Comparison of ENCODE assay signal across 15 cellular contexts in the genomic region with DNA sequence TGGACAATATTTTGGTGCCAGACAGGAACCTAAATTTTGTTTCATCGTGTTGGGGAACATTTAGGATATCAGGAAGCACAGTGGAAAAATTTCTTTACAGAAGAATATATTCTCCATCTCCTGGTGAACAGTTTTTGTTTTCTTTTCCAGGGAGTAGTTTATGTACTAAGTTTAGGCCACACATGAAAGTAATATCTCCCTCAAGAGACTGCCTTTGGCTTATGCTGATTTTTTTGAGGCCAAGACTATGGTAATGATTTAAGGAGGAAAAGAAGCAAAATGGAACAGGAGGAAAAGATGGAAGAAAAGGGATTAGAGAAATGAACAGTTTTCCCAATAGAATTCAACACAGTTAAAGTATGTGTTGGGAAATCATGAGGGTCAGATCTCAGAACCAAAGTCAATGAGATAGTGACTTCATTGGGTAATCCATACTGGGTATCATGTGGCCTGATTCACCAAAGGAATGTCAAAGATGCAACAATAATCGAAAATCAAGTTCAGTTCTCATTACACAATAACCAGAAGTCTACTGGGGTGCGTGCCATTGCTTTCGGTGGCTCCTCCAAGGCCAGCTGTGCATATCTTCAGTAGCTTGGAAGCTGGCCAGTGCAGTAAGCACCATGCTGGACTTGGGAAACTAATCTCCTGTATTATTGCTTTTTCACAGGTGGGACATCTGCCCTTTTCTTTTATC.
DNase-seq lines count a peak whose midpoint lies in the region; ATAC-seq and TF ChIP-seq lines count a peak whose summit lies in the region.
"Had no signal": no experiment of that assay in that cellular context is flagged by ENCODE, and none has a peak within 500 bp of the region (broad histone marks: within the 10 kb centered on the region; RNA-seq: fewer than 3 reads in every experiment).

No MANE protein-coding gene starts in this region.

- no peak overlapping the region for H4K91ac ChIP-seq in IMR-90 (ENCODE audit: insufficient read depth, low read depth, low read length)

- WGBS in IMR-90 (ENCODE audit: extremely low coverage in 2 of 2, insufficient read length in 1 of 2), 2 experiments, result no CpG with 5 or more reads among the region's 4 CpGs
- 40% methylated on average over 4 of the region's 4 CpGs for WGBS in right cardiac atrium
- no CpG with 5 or more reads among the region's 4 CpGs for WGBS in mesendoderm (ENCODE audit: extremely low coverage, insufficient coverage, low lambda C conversion rate)

- H4K5ac ChIP-seq in IMR-90 (ENCODE audit: low read depth, low read length), result no peak overlapping the region
- H4K5ac ChIP-seq in mesendoderm (ENCODE audit: low read length), result no peak overlapping the region

- H2AK5ac ChIP-seq in IMR-90 (ENCODE audit: low read depth, low read length) (no peak overlapping the region), mesendoderm (ENCODE audit: low read length) (no peak overlapping the region)

- no peak for TF ChIP-seq POLR2A in IMR-90 (IDR thresholded peaks at IDR 0.05; ENCODE audit: low read depth, low read length)

- H3K79me2 ChIP-seq in mesendoderm (ENCODE audit: control insufficient read depth, insufficient read depth, low read length), result no peaks in the 10 kb centered on the region

- dilution Hi-C loops in IMR-90 (cut with HindIII; ENCODE audit: low sequenced_read_pairs, unreplicated experiment), result no loop called here

- H2BK5ac ChIP-seq in IMR-90 (ENCODE audit: low read depth, low read length, poor library complexity, severe bottlenecking), result no peak overlapping the region
- H2BK5ac ChIP-seq in mesendoderm (ENCODE audit: low read length), result no peak overlapping the region

- no peaks in the 10 kb centered on the region for H4K20me1 ChIP-seq in IMR-90 (ENCODE audit: insufficient read depth, low read length)

- no peak overlapping the region for H2AK9ac ChIP-seq in IMR-90 (replicated peaks; ENCODE audit: low read depth, low read length, poor library complexity)

- H3K14ac ChIP-seq in IMR-90 (replicated peaks; ENCODE audit: low read depth, low read length), result no peak overlapping the region

- H3K23ac ChIP-seq in IMR-90 (ENCODE audit: low read depth, low read length) (no peak overlapping the region), mesendoderm (ENCODE audit: low read length) (no peak overlapping the region)

- H3K4me3 ChIP-seq in IMR-90 (ENCODE audit: insufficient read depth, low read depth, low read length) (no peak overlapping the region), brain microvascular endothelial cell (ENCODE audit: low read depth, low read length) (no peak overlapping the region), right cardiac atrium (ENCODE audit: low read length) (no peak overlapping the region), subcutaneous abdominal adipose tissue (ENCODE audit: low read depth in 1 of 5, low read length in 5 of 5) (no peak overlapping the region), mesendoderm (ENCODE audit: low read length) (no peak overlapping the region)
- H3K4me3 ChIP-seq: colonic mucosa, left lung had no signal

- H3K4ac ChIP-seq in IMR-90 (ENCODE audit: low read depth, low read length), result no peak overlapping the region
- no peak overlapping the region for H3K4ac ChIP-seq in mesendoderm (ENCODE audit: low read depth, low read length)

- no peak for TF ChIP-seq CTCF in IMR-90 (conservative IDR thresholded peaks at IDR 0.05; ENCODE audit: low read depth, low read length)
- TF ChIP-seq CTCF in brain microvascular endothelial cell (IDR thresholded peaks at IDR 0.05; ENCODE audit: low read depth, low read length, missing control alignments), result no peak

- H3K9me3 ChIP-seq in IMR-90 (ENCODE audit: control insufficient read depth, insufficient read depth, low read length), result no peaks in the 10 kb centered on the region
- H3K9me3 ChIP-seq in right cardiac atrium (ENCODE audit: control insufficient read depth, low read length), result no peaks in the 10 kb centered on the region
- H3K9me3 ChIP-seq in subcutaneous abdominal adipose tissue (ENCODE audit: control insufficient read depth in 5 of 5, low read length in 5 of 5), result no peaks in the 10 kb centered on the region
- H3K9me3 ChIP-seq: colonic mucosa, left lung had no signal

- H3K4me1 ChIP-seq in IMR-90 (ENCODE audit: control insufficient read depth, insufficient read depth, low read length), result no peaks in the 10 kb centered on the region
- no peaks in the 10 kb centered on the region for H3K4me1 ChIP-seq in right cardiac atrium (ENCODE audit: control insufficient read depth, insufficient read depth, low read length)
- peaks cover 0 to 29% (median 14%) of the 10 kb centered on the region in 5 donors for H3K4me1 ChIP-seq in subcutaneous abdominal adipose tissue (ENCODE audit: control insufficient read depth in 5 of 5, insufficient read depth in 5 of 5, low read length in 5 of 5)
- H3K4me1 ChIP-seq in mesendoderm (ENCODE audit: control insufficient read depth, low read depth, low read length), result no peaks in the 10 kb centered on the region
- H3K4me1 ChIP-seq: colonic mucosa, left lung had no signal

- H2AFZ ChIP-seq in IMR-90 (replicated peaks; ENCODE audit: low read length, poor library complexity), result no peak overlapping the region

- H2BK20ac ChIP-seq in IMR-90 (ENCODE audit: low read depth, low read length), result no peak overlapping the region

- intact Hi-C loops in IMR-90 (cut with micrococcal nuclease), result no loop called here
- intact Hi-C loops in right cardiac atrium (cut with DNase I), result no loop called here

- H3K27ac ChIP-seq in IMR-90 (ENCODE audit: insufficient read depth, low read length) (no peak overlapping the region), brain microvascular endothelial cell (no peak overlapping the region), right cardiac atrium (ENCODE audit: low read length) (no peak overlapping the region), subcutaneous abdominal adipose tissue (ENCODE audit: low read depth, low read length) (peak overlapping the region; percentile 49), mesendoderm (ENCODE audit: low read depth, low read length) (no peak overlapping the region)
- H3K27ac ChIP-seq: colonic mucosa, left lung had no signal

- no peak for TF ChIP-seq RAD21 in IMR-90 (IDR thresholded peaks at IDR 0.05; ENCODE audit: low read length)

- no peaks in the 10 kb centered on the region for H3K79me1 ChIP-seq in IMR-90 (ENCODE audit: low read depth in 1 of 2, low read length in 2 of 2)
- H3K79me1 ChIP-seq in mesendoderm (ENCODE audit: low read length), result no peaks in the 10 kb centered on the region

- POLR2A ChIA-PET in IMR-90 (lab: Charles Lee; ENCODE audit: unreplicated experiment), result no interaction called here

- BruUV-seq in IMR-90 (replicated peaks; lab: Mats Ljungman, UMichigan), result no TSS peak

- no peaks in the 10 kb centered on the region for H3K9me1 ChIP-seq in IMR-90 (ENCODE audit: insufficient read depth, low read length)

- no peak overlapping the region for H3K56ac ChIP-seq in IMR-90 (ENCODE audit: extremely low read depth, insufficient read depth, low read length)
- no peak overlapping the region for H3K56ac ChIP-seq in mesendoderm (ENCODE audit: low read length)

- H3K4me2 ChIP-seq in IMR-90 (ENCODE audit: low read depth, low read length) (no peak overlapping the region), mesendoderm (ENCODE audit: low read length) (no peak overlapping the region)

- DNase-seq in IMR-90 (peak; percentile 68), brain microvascular endothelial cell (peak; percentile 7), right cardiac atrium (peak in 2 of 3 donors; percentile 28 to 75), SIG-M5 (lab: John Stamatoyannopoulos, UW) (no peak), mesendoderm (no peak), NK-92 (lab: John Stamatoyannopoulos, UW; ENCODE audit: unreplicated experiment) (no peak)
- DNase-seq: activated CD8-positive, alpha-beta T cell treated with anti-CD3 and anti-CD28 coated beads for 36 hours; colonic mucosa; DND-41; left lung; NCI-H1694 treated with DMSO at 0.1 percent for 48 hours; PC-3; stimulated activated CD4-positive, alpha-beta T cell treated with anti-CD3 and anti-CD28 coated beads, Interleukin-2, amount 100 ng/mL, for 24 hours had no signal

- CTCF ChIA-PET in IMR-90 (lab: Yijun Ruan, JAX), result interaction anchor here (0.6 to 1.0 kb wide), 2 partner anchors 1049 to 1094 kb away, joined by 3 to 4 read pairs; no protein-coding TSS in a partner anchor

- no peak overlapping the region for H4K8ac ChIP-seq in IMR-90 (ENCODE audit: low read depth in 2 of 2, low read length in 2 of 2)
- no peak overlapping the region for H4K8ac ChIP-seq in mesendoderm (ENCODE audit: low read depth, low read length)

- H3K18ac ChIP-seq in IMR-90 (ENCODE audit: low read depth, low read length) (no peak overlapping the region), mesendoderm (ENCODE audit: low read length) (no peak overlapping the region)

- H2BK120ac ChIP-seq in IMR-90 (ENCODE audit: low read depth, low read length), result no peak overlapping the region
- no peak overlapping the region for H2BK120ac ChIP-seq in mesendoderm (ENCODE audit: low read depth, low read length)

- H3K9ac ChIP-seq in IMR-90 (ENCODE audit: low read depth, low read length), result no peak overlapping the region
- H3K9ac ChIP-seq in subcutaneous abdominal adipose tissue (ENCODE audit: low read length in 5 of 5), result no peak overlapping the region
- no peak overlapping the region for H3K9ac ChIP-seq in mesendoderm (ENCODE audit: low read length)

- H2BK15ac ChIP-seq in IMR-90 (ENCODE audit: low read depth, low read length) (no peak overlapping the region), mesendoderm (replicated peaks; ENCODE audit: low read depth) (no peak overlapping the region)

- ATAC-seq in IMR-90 (ENCODE audit: low read depth) (peak; percentile 46), right cardiac atrium (peak in 1 of 2 donors; percentile 43)
- ATAC-seq: activated CD8-positive, alpha-beta T cell treated with anti-CD3 and anti-CD28 coated beads for 36 hours; left lung; natural killer cell treated with Interleukin-12 subunit alpha and Interleukin-12 subunit beta and Interleukin-15 and Interleukin-18, amount 100 ng/mL, for 72 hours; PC-3 had no signal

- in situ Hi-C loops in IMR-90 (cut with MboI; ENCODE audit: low sequenced_read_pairs) (no loop called here), brain microvascular endothelial cell (cut with HindIII; ENCODE audit: low pct_ligation_motif_present, low sequenced_read_pairs) (no loop called here)

- H3K27me3 ChIP-seq in IMR-90 (ENCODE audit: control insufficient read depth, insufficient read depth, low read length), result no peaks in the 10 kb centered on the region; the same call in 1 of the 2 replicates
- H3K27me3 ChIP-seq in brain microvascular endothelial cell (replicated peaks), result no peaks in the 10 kb centered on the region
- H3K27me3 ChIP-seq in right cardiac atrium (ENCODE audit: control insufficient read depth, insufficient read depth), result no peaks in the 10 kb centered on the region
- no peaks in the 10 kb centered on the region for H3K27me3 ChIP-seq in subcutaneous abdominal adipose tissue (ENCODE audit: control insufficient read depth in 5 of 5, insufficient read depth in 4 of 5, low read length in 5 of 5)
- H3K27me3 ChIP-seq in mesendoderm (ENCODE audit: insufficient read depth, low read length, poor library complexity), result no peaks in the 10 kb centered on the region
- H3K27me3 ChIP-seq: colonic mucosa, left lung had no signal

- H3K36me3 ChIP-seq in IMR-90 (ENCODE audit: control insufficient read depth, insufficient read depth, low read length) (no peaks in the 10 kb centered on the region), brain microvascular endothelial cell (replicated peaks) (no peaks in the 10 kb centered on the region), subcutaneous abdominal adipose tissue (ENCODE audit: control insufficient read depth in 5 of 5, insufficient read depth in 5 of 5, low read length in 5 of 5) (no peaks in the 10 kb centered on the region), mesendoderm (ENCODE audit: control insufficient read depth, insufficient read depth, low read length) (no peaks in the 10 kb centered on the region)
- H3K36me3 ChIP-seq: colonic mucosa, left lung had no signal

Comparison
In these comparisons a context has a peak if more than half of its experiments do, and no peak if none do; other contexts are left out.
1. DNase-seq: peak in IMR-90 (single experiment), brain microvascular endothelial cell (single experiment) and right cardiac atrium (2 of 3); none in SIG-M5 (single experiment), mesendoderm (single experiment) and NK-92 (single experiment).